20 cellular contexts compared by ENCODE assay signal in the genomic region with DNA sequence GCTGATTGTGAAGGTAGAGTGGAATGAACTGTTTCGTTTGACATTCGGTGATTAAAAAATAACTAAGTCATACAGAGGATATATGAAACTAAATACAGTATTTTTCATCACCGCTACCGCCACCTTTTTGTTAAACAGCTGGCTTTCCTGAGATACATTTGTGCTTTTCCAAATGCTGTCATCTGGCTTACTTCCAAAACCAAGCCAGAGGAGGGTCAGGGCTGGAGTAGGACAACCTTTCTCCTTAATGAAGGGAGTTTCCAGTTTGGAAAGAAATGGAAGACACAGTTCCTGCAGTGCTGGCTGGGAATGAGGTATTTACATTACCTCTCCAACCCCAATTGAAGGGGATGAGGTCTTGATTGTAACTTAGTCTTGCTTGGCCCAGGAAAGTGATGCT. TPM values are rescaled to one million over a fixed set of nuclear protein-coding genes. Genes with fewer than 3 reads are reported as not detected.
DNase-seq lines count a peak whose midpoint lies in the region; ATAC-seq and TF ChIP-seq lines count a peak whose summit lies in the region.
"Had no signal": no experiment of that assay in that cellular context is flagged by ENCODE, and none has a peak within 500 bp of the region (broad histone marks: within the 10 kb centered on the region; RNA-seq: fewer than 3 reads in every experiment).

No MANE protein-coding gene starts in this region.

- CTCF ChIA-PET in SK-N-SH (lab: Yijun Ruan, JAX) (interaction anchor here (1.1 to 1.6 kb wide), 3 partner anchors 51 to 419 kb away, joined by 3 to 4 read pairs (median 4); no protein-coding TSS in a partner anchor), WTC11 (lab: Charles Lee) (interaction anchor here (1.2 kb wide), 1 partner anchor 52 kb away, joined by 3 read pairs; no protein-coding TSS in a partner anchor)
- CTCF ChIA-PET in CD8-positive, alpha-beta memory T cell (lab: Charles Lee) = interaction anchor here (1.4 kb wide), 1 partner anchor 52 kb away, joined by 4 read pairs; no protein-coding TSS in a partner anchor

- H3K9ac ChIP-seq in SK-N-SH (no peak overlapping the region), colonic mucosa (ENCODE audit: low read depth in 2 of 2, low read length in 2 of 2) (no peak overlapping the region)
- H3K9ac ChIP-seq: GM23248 had no signal

- H3K4me1 ChIP-seq in SK-N-SH (ENCODE audit: control insufficient read depth in 1 of 2, insufficient read depth in 2 of 2, low read depth in 1 of 2, low read length in 1 of 2) (peaks cover 0 to 59% of the 10 kb centered on the region in 2 experiments; a peak in 3 of 4 replicates), colonic mucosa (no peaks in the 10 kb centered on the region)
- peaks cover 72% of the 10 kb centered on the region for H3K4me1 ChIP-seq in CD8-positive, alpha-beta memory T cell (ENCODE audit: insufficient read depth, low read length)

- ATAC-seq in SK-N-SH treated with all-trans-retinoic acid at 6 μM for 48 hours (no peak), WTC11 (no peak)
- ATAC-seq: pancreas; stimulated activated effector memory CD8-positive, alpha-beta T cell treated with anti-CD3 and anti-CD28 coated beads, Interleukin-12 subunit alpha, Interleukin-12 subunit beta, amount 100 ng/mL, for 72 hours had no signal

- POLR2A ChIA-PET in SK-N-SH (lab: Yijun Ruan, JAX) (no interaction called here), WTC11 (lab: Charles Lee) (no interaction called here)
- POLR2A ChIA-PET in CD8-positive, alpha-beta memory T cell (lab: Charles Lee) = no interaction called here

- intact Hi-C loops in colonic mucosa (cut with DNase I) = no loop called here

- no peak for TF ChIP-seq EP300 in SK-N-SH (IDR thresholded peaks at IDR 0.05; ENCODE audit: borderline replicate concordance in 1 of 2, low read depth in 1 of 2, low read length in 1 of 2)

- no peaks in the 10 kb centered on the region for H3K9me3 ChIP-seq in SK-N-SH
- H3K9me3 ChIP-seq in CD8-positive, alpha-beta memory T cell (ENCODE audit: low read length) = no peaks in the 10 kb centered on the region
- no peaks in the 10 kb centered on the region for H3K9me3 ChIP-seq in colonic mucosa
- H3K9me3 ChIP-seq: pancreas, sigmoid colon, thoracic aorta had no signal

- peaks cover 66% of the 10 kb centered on the region for H4K20me1 ChIP-seq in SK-N-SH (ENCODE audit: insufficient read depth)

- H3K4me1 Mint-ChIP-seq in CD8-positive, alpha-beta memory T cell = peaks cover 74 to 82% (median 80%) of the 10 kb centered on the region in 3 donors
- peaks cover 72% of the 10 kb centered on the region for H3K4me1 Mint-ChIP-seq in WTC11
- peaks cover 44% of the 10 kb centered on the region for H3K4me1 Mint-ChIP-seq in glutamatergic neuron (ENCODE audit: low read depth, unreplicated experiment)

- TF ChIP-seq CTCF in SK-N-SH (IDR thresholded peaks at IDR 0.05) (no peak), WTC11 (IDR thresholded peaks at IDR 0.05) (no peak), glutamatergic neuron (IDR thresholded peaks at IDR 0.05; ENCODE audit: partially characterized antibody, unreplicated experiment) (no peak), colonic mucosa (IDR thresholded peaks at IDR 0.05) (no peak)

- H3K27me3 ChIP-seq in SK-N-SH (ENCODE audit: insufficient read depth) (peaks cover 6% of the 10 kb centered on the region; the same call in 1 of the 2 replicates), colonic mucosa (no peaks in the 10 kb centered on the region)
- H3K27me3 ChIP-seq in CD8-positive, alpha-beta memory T cell (ENCODE audit: insufficient read depth, low read length, poor library complexity, severe bottlenecking) = no peaks in the 10 kb centered on the region
- H3K27me3 ChIP-seq: pancreas, sigmoid colon had no signal

- H3K27me3 Mint-ChIP-seq in CD8-positive, alpha-beta memory T cell = peaks cover 0 to 3% of the 10 kb centered on the region in 2 donors
- H3K27me3 Mint-ChIP-seq in WTC11 (ENCODE audit: low read depth) (peaks cover 15% of the 10 kb centered on the region), glutamatergic neuron (ENCODE audit: unreplicated experiment) (peaks cover 13% of the 10 kb centered on the region)

- DNase-seq in SK-N-SH (no peak), WTC11 (ENCODE audit: low spot score) (no peak), glutamatergic neuron (no peak), putamen (ENCODE audit: low spot score) (no peak), colonic mucosa (no peak), amygdala (lab: John Stamatoyannopoulos, UW) (no peak)
- no peak for DNase-seq in CD8-positive, alpha-beta memory T cell
- DNase-seq: activated CD4-positive, CD25-positive, alpha-beta regulatory T cell treated with anti-CD3 and anti-CD28 coated beads, Interleukin-2, amount 50 U/mL, for 72 hours; GM23248; hypothalamus; KG1; NCI-H1048; NCI-H2107; pancreas; sigmoid colon; T-helper 9 cell had no signal

- no peak overlapping the region for H2AFZ ChIP-seq in SK-N-SH (ENCODE audit: low read depth)
- H2AFZ ChIP-seq: GM23248 had no signal

- H3K27ac Mint-ChIP-seq in CD8-positive, alpha-beta memory T cell = peak overlapping the region in 4 of 8 donors; percentile 13 to 69 (median 36)
- peak overlapping the region; percentile 13; the same call in 1 of the 2 replicates for H3K27ac Mint-ChIP-seq in WTC11
- H3K27ac Mint-ChIP-seq in glutamatergic neuron (ENCODE audit: unreplicated experiment) = no peak overlapping the region
- H3K27ac Mint-ChIP-seq: stimulated activated effector memory CD8-positive, alpha-beta T cell treated with anti-CD3 and anti-CD28 coated beads, Interleukin-12 subunit alpha, Interleukin-12 subunit beta, amount 100 ng/mL, for 72 hours had no signal

- H3K4me3 ChIP-seq in SK-N-SH (ENCODE audit: low read depth in 2 of 2, low read length in 1 of 2) (no peak overlapping the region), colonic mucosa (no peak overlapping the region)
- H3K4me3 ChIP-seq in CD8-positive, alpha-beta memory T cell (ENCODE audit: low read length) = no peak overlapping the region
- H3K4me3 ChIP-seq: GM23248, pancreas, sigmoid colon had no signal

- H3K36me3 ChIP-seq in SK-N-SH (replicated peaks in 1 of 2; ENCODE audit: control insufficient read depth in 1 of 2, insufficient read depth in 2 of 2, low read length in 1 of 2) = no peaks in the 10 kb centered on the region
- no peaks in the 10 kb centered on the region for H3K36me3 ChIP-seq in CD8-positive, alpha-beta memory T cell (ENCODE audit: insufficient read depth, low read length)
- no peaks in the 10 kb centered on the region for H3K36me3 ChIP-seq in colonic mucosa
- H3K36me3 ChIP-seq: pancreas, sigmoid colon, thoracic aorta had no signal

- no peak overlapping the region for H3K4me2 ChIP-seq in SK-N-SH

- 0 out of 2 replicates have a peak, but pooled peaks have one; percentile 6 for TF ChIP-seq RAD21 in SK-N-SH (IDR thresholded peaks at IDR 0.05; ENCODE audit: low read length)

- H3K27ac ChIP-seq in SK-N-SH (ENCODE audit: low read depth in 2 of 2, low read length in 1 of 2) (no peak overlapping the region), colonic mucosa (no peak overlapping the region)
- no peak overlapping the region for H3K27ac ChIP-seq in CD8-positive, alpha-beta memory T cell (ENCODE audit: low read depth, low read length)
- H3K27ac ChIP-seq: C4-2B, GM23248, pancreas, thoracic aorta had no signal

- no peaks in the 10 kb centered on the region for H3K9me2 ChIP-seq in SK-N-SH

- no peaks in the 10 kb centered on the region for H3K9me3 Mint-ChIP-seq in CD8-positive, alpha-beta memory T cell
- no peaks in the 10 kb centered on the region for H3K9me3 Mint-ChIP-seq in WTC11
- peaks cover 18% of the 10 kb centered on the region for H3K9me3 Mint-ChIP-seq in glutamatergic neuron (ENCODE audit: unreplicated experiment)
- H3K9me3 Mint-ChIP-seq: stimulated activated effector memory CD8-positive, alpha-beta T cell treated with anti-CD3 and anti-CD28 coated beads, Interleukin-12 subunit alpha, Interleukin-12 subunit beta, amount 100 ng/mL, for 72 hours had no signal

- H3K79me2 ChIP-seq in SK-N-SH (ENCODE audit: insufficient read depth) = peaks cover 70% of the 10 kb centered on the region

- peaks cover 14% of the 10 kb centered on the region for H3F3A ChIP-seq in SK-N-SH (replicated peaks; ENCODE audit: insufficient read depth)

- 96% methylated on average over 4 of the region's 4 CpGs for WGBS in SK-N-SH (ENCODE audit: low lambda C conversion rate)

- peak overlapping the region; percentile 31 to 70 (median 59) for H3K4me3 Mint-ChIP-seq in CD8-positive, alpha-beta memory T cell
- H3K4me3 Mint-ChIP-seq in WTC11 (peak overlapping the region; percentile 52), glutamatergic neuron (ENCODE audit: unreplicated experiment) (peak overlapping the region; percentile 15)

- peaks cover 0 to 25% (median 0%) of the 10 kb centered on the region in 3 donors for H3K36me3 Mint-ChIP-seq in CD8-positive, alpha-beta memory T cell
- H3K36me3 Mint-ChIP-seq in WTC11 = no peaks in the 10 kb centered on the region
- peaks cover 3% of the 10 kb centered on the region for H3K36me3 Mint-ChIP-seq in glutamatergic neuron (ENCODE audit: unreplicated experiment)

TF ChIP-seq in SK-N-SH, 30 proteins besides CTCF, POLR2A, EP300 and RAD21 (continues in another document):
- TF ChIP-seq GATA2 (CRISPR knock-in tag; IDR thresholded peaks at IDR 0.05) = no peak
- TF ChIP-seq, protein P1, sequence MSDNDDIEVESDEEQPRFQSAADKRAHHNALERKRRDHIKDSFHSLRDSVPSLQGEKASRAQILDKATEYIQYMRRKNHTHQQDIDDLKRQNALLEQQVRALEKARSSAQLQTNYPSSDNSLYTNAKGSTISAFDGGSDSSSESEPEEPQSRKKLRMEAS (IDR thresholded peaks at IDR 0.05; ENCODE audit: low read depth) = no peak
- TF ChIP-seq ELF1 (IDR thresholded peaks at IDR 0.05) = no peak

TF ChIP-seq in WTC11, 78 proteins besides CTCF, POLR2A, EP300 and RAD21 (continues in another document):
- TF ChIP-seq JUN (CRISPR knock-in tag; IDR thresholded peaks at IDR 0.05) = no peak
- no peak for TF ChIP-seq ESRRA (CRISPR knock-in tag; IDR thresholded peaks at IDR 0.05; ENCODE audit: borderline replicate concordance)

RNA-seq across cellular contexts. Expression of a gene that starts 3.2 kb away (rescaled TPM):
- polyA plus RNA-seq in SK-N-SH (2012; rRNA removed) = 1.6 and 2.2 TPM in 2 replicates
- 1.6 and 1.9 TPM in 2 replicates for polyA plus RNA-seq in SK-N-SH (2012; cell fraction: cytosol; rRNA removed)
- 6.2 and 6.7 TPM in 2 replicates for polyA plus RNA-seq in SK-N-SH (2012; cell fraction: nucleus; rRNA removed)
- 10 to 100 TPM; 25.9 to 28.1 TPM for total RNA-seq in CD8-positive, alpha-beta memory T cell
- polyA plus RNA-seq in CD8-positive, alpha-beta memory T cell = 7.4 TPM
- total RNA-seq in WTC11 (2021) (39.9 to 52.3 TPM (median 41.8 TPM) in 3 replicates), glutamatergic neuron (ENCODE audit: unreplicated experiment) (64.7 TPM), colonic mucosa (1 to 10 TPM; 8.9 to 9.0 TPM)
